Comparison of ENCODE assay signal across 8 cellular contexts in genomic region chr9:105447386-105447813, GRCh38. TPM values are rescaled to one million over a fixed set of nuclear protein-coding genes. Genes with fewer than 3 reads are reported as not detected.
DNase-seq lines count a peak whose midpoint lies in the region; ATAC-seq and TF ChIP-seq lines count a peak whose summit lies in the region.

No MANE protein-coding gene starts in this region.

- WGBS in GM23248 (ENCODE audit: low coverage in 1 of 2, low lambda C conversion rate in 2 of 2, missing lambda C conversion rate in 2 of 2), 2 experiments, result 18 to 22% methylated on average over 16 of the region's 16 CpGs

- no peaks in the 10 kb centered on the region for H4K20me1 ChIP-seq in GM23248 (ENCODE audit: insufficient read depth)

- H3K4me3 ChIP-seq in GM23248, result peak overlapping the region; percentile 97
- peak overlapping the region; percentile 70 for H3K4me3 ChIP-seq in SJSA1
- H3K4me3 ChIP-seq in fibroblast of mammary gland (ENCODE audit: control insufficient read depth, low read depth, low read length), result peak overlapping the region; percentile 87
- peak overlapping the region; percentile 70 to 94 (median 74) for H3K4me3 ChIP-seq in gastrocnemius medialis

- no peak for ATAC-seq in gastrocnemius medialis

- no peak for TF ChIP-seq CTCF in fibroblast of mammary gland (conservative IDR thresholded peaks at IDR 0.05; ENCODE audit: control insufficient read depth, insufficient read depth, low read depth, low read length)
- peak in 1 of 5 experiments; percentile 5 for TF ChIP-seq CTCF in gastrocnemius medialis (IDR thresholded peaks at IDR 0.05 in 4 of 5, conservative IDR thresholded peaks at IDR 0.05 in 1 of 5)

- peak overlapping the region; percentile 93 for H3K9ac ChIP-seq in GM23248

- peak overlapping the region; percentile 99 for H3K4me2 ChIP-seq in GM23248 (ENCODE audit: unreplicated experiment)

- peaks cover 31% of the 10 kb centered on the region for H3K4me1 ChIP-seq in GM23248 (ENCODE audit: insufficient read depth)
- peaks cover 15% of the 10 kb centered on the region for H3K4me1 ChIP-seq in SJSA1 (replicated peaks)
- peaks cover 51 to 61% of the 10 kb centered on the region in 2 donors for H3K4me1 ChIP-seq in gastrocnemius medialis

- in situ Hi-C loops in GM23248 (cut with MboI) (loop anchor here (25.0 kb wide), 1 partner anchor 265 kb away; no protein-coding TSS in a partner anchor), gastrocnemius medialis (cut with MboI; ENCODE audit: low sequenced_read_pairs in 4 of 4) (loop anchor here in 2 of 4 donors (25.0 kb wide), 2 partner anchors 240 to 265 kb away; partner anchors contain the start of gene TMEM38B (in 1 of the 2))

- H2AFZ ChIP-seq in GM23248, result peak overlapping the region; percentile 98

- TF ChIP-seq POLR2A in gastrocnemius medialis (IDR thresholded peaks at IDR 0.05) (no peak), erythroblast (IDR thresholded peaks at IDR 0.05; ENCODE audit: low read length) (no peak)

- peaks cover 41% of the 10 kb centered on the region for H3K79me2 ChIP-seq in GM23248 (ENCODE audit: insufficient read depth)

- H3K9me2 ChIP-seq in GM23248 (ENCODE audit: insufficient read depth), result no peaks in the 10 kb centered on the region

- peak; percentile 36 for DNase-seq in GM23248
- no peak for DNase-seq in SJSA1 (ENCODE audit: low read depth in 1 of 2, low spot score in 2 of 2)
- DNase-seq in fibroblast of mammary gland (ENCODE audit: low read depth), result peak; percentile 14
- DNase-seq in gastrocnemius medialis, result no peak
- no peak for DNase-seq in NCI-H69 (lab: John Stamatoyannopoulos, UW)
- DNase-seq in AML-193 (lab: John Stamatoyannopoulos, UW), result no peak
- no peak for DNase-seq in HuH-7.5 (ENCODE audit: low spot score)
- no peak for DNase-seq in erythroblast (lab: John Stamatoyannopoulos, UW)

- no peaks in the 10 kb centered on the region for H3K36me3 ChIP-seq in GM23248 (ENCODE audit: low read depth)
- H3K36me3 ChIP-seq in SJSA1, result no peaks in the 10 kb centered on the region; the same call in 1 of the 2 replicates
- H3K36me3 ChIP-seq in gastrocnemius medialis, result no peaks in the 10 kb centered on the region

- intact Hi-C loops in gastrocnemius medialis (cut with DNase I; ENCODE audit: low total_unique reads), result loop anchor here (10.0 kb wide), 2 partner anchors 107 to 453 kb away; partner anchors contain the start of gene FKTN

- H3K27me3 ChIP-seq in GM23248 (replicated peaks; ENCODE audit: insufficient read depth) (no peaks in the 10 kb centered on the region), SJSA1 (replicated peaks) (no peaks in the 10 kb centered on the region), gastrocnemius medialis (no peaks in the 10 kb centered on the region)

- peaks cover 32% of the 10 kb centered on the region for H3F3A ChIP-seq in GM23248 (ENCODE audit: insufficient read depth)

- H3K9me3 ChIP-seq in GM23248 (ENCODE audit: low read depth) (no peaks in the 10 kb centered on the region), SJSA1 (replicated peaks) (no peaks in the 10 kb centered on the region), gastrocnemius medialis (no peaks in the 10 kb centered on the region)

- H3K27ac ChIP-seq in GM23248, result peak overlapping the region; percentile 80
- peak overlapping the region; percentile 65 for H3K27ac ChIP-seq in SJSA1
- H3K27ac ChIP-seq in gastrocnemius medialis, result peak overlapping the region; percentile 93 to 96 (median 95)

RNA-seq across cellular contexts. Expression of gene FSD1L, which starts 0.4 kb away (rescaled TPM):
- 1.3 and 2.7 TPM in 2 replicates for total RNA-seq in GM23248 (2014; rRNA removed; shearing (Covaris generic))
- polyA plus RNA-seq in GM23248 (2016; fragmentation: Nextera tagmentation; extraction: Ambion mirVana), result 2.0 and 2.7 TPM in 2 replicates
- 2.2 and 3.0 TPM in 2 replicates for total RNA-seq in SJSA1 (2014; rRNA removed; shearing (Covaris generic))
- 10 to 100 TPM in 2 of 4 donors, 1 to 10 TPM in 2; 8.5 to 19.6 (median 12.4) TPM for total RNA-seq in gastrocnemius medialis

Comparison
In these comparisons a context has a peak if more than half of its experiments do, and no peak if none do; other contexts are left out.
1. DNase-seq: peak in GM23248 (single experiment) and fibroblast of mammary gland (single experiment); none in SJSA1 (0 of 2), gastrocnemius medialis (0 of 2), NCI-H69 (single experiment), AML-193 (0 of 2), HuH-7.5 (single experiment) and erythroblast (0 of 2).
2. Peak in every context shown above with its lines, with median percentiles within 50 percentile points of each other: H3K27ac ChIP-seq and H3K4me3 ChIP-seq.